ENCODE assay signal across 2 cellular contexts in the genomic region with DNA sequence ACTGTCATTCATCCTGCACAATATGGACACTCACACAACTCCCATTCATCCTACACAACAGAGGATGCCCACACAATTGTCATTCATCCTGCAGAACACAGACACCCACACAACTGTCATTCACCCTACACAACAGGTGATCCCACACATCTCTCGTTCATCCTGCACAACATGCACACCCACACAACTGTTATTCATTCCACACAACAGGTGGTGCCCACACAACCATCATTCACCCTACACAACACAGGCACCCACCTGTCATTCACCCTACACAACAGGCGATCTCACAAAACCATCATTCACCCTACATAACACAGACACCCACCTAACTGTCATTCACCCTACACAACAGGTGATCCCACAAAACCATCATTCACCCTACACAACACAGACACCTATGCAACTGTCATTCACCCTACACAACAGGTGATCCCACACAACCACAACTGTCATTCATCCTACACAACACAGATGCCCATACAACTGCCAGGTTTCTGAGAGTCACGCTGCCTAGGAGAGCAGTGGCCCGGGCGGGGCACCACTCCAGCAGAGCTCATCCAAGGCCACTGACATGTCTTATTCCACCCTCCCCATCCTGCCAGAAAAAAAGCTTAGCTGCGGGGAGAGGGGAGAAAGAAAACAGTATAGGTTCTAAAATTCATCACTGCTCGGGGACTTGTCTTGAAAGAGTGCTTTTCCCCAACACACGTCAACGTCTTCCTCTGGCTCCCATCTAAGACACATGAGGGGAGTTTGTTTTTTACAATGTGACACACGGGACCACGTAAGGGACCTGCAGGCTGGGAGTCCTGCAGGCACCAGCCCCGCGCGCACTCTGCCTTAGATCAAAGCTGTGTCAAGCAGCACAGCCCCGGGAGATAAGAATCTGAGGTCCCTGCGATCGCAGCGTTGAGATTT.
TF ChIP-seq lines count a peak whose summit lies in the region.

No MANE protein-coding gene starts in this region.

TF ChIP-seq in HEK293T, 16 proteins besides CTCF, POLR2A, EP300 and RAD21 (continued from another document):
- 0 out of 2 replicates have a peak, but pooled peaks have one; percentile 13 for TF ChIP-seq PKNOX1 (IDR thresholded peaks at IDR 0.05)

TF ChIP-seq in GM23338, 12 proteins besides CTCF, POLR2A, EP300 and RAD21:
- TF ChIP-seq, protein P1, sequence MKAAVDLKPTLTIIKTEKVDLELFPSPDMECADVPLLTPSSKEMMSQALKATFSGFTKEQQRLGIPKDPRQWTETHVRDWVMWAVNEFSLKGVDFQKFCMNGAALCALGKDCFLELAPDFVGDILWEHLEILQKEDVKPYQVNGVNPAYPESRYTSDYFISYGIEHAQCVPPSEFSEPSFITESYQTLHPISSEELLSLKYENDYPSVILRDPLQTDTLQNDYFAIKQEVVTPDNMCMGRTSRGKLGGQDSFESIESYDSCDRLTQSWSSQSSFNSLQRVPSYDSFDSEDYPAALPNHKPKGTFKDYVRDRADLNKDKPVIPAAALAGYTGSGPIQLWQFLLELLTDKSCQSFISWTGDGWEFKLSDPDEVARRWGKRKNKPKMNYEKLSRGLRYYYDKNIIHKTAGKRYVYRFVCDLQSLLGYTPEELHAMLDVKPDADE (IDR thresholded peaks at IDR 0.05): no peak
